Comparison of ENCODE assay signal across 11 cellular contexts in genomic region chr2:28137221-28137620, GRCh38.
DNase-seq lines count a peak whose midpoint lies in the region; ATAC-seq and TF ChIP-seq lines count a peak whose summit lies in the region.
"Had no signal": no experiment of that assay in that cellular context is flagged by ENCODE, and none has a peak within 500 bp of the region (broad histone marks: within the 10 kb centered on the region; RNA-seq: fewer than 3 reads in every experiment).

No MANE protein-coding gene starts in this region.

- no peak for TF ChIP-seq CTCF in fibroblast of the aortic adventitia (IDR thresholded peaks at IDR 0.05; ENCODE audit: insufficient read depth, low read length)

- H3K4me1 ChIP-seq in SJCRH30: peaks cover 6% of the 10 kb centered on the region
- peaks cover 18% of the 10 kb centered on the region for H3K4me1 ChIP-seq in skeletal muscle satellite cell (ENCODE audit: control insufficient read depth, insufficient read depth, low read length)
- H3K4me1 ChIP-seq in mesendoderm (ENCODE audit: control insufficient read depth, low read depth, low read length): no peaks in the 10 kb centered on the region

- no peak overlapping the region for H3K4me3 ChIP-seq in SJCRH30
- H3K4me3 ChIP-seq in fibroblast of the aortic adventitia (ENCODE audit: low read depth, low read length): no peak overlapping the region
- no peak overlapping the region for H3K4me3 ChIP-seq in skeletal muscle satellite cell (ENCODE audit: low read length)
- H3K4me3 ChIP-seq in mesendoderm (ENCODE audit: low read length): no peak overlapping the region
- H3K4me3 ChIP-seq: upper lobe of left lung had no signal

- H3K18ac ChIP-seq in mesendoderm (ENCODE audit: low read length): no peak overlapping the region

- DNase-seq in GM03348 (ENCODE audit: low spot score): peak; percentile 78
- DNase-seq in SJCRH30: peak; percentile 49 to 68
- DNase-seq in fibroblast of the aortic adventitia (ENCODE audit: low read depth): peak; percentile 92
- no peak for DNase-seq in cortex of kidney (lab: John Stamatoyannopoulos, UW)
- DNase-seq in mesendoderm: no peak
- DNase-seq: activated CD4-positive, alpha-beta memory T cell treated with anti-CD3 and anti-CD28 coated beads, Interleukin-2, amount 10 ng/mL, durations not matched to agents 7 days and 5 days; OCI-M1 had no signal

- H3K9me3 ChIP-seq in SJCRH30 (replicated peaks) (no peaks in the 10 kb centered on the region), skeletal muscle satellite cell (replicated peaks; ENCODE audit: low read length) (no peaks in the 10 kb centered on the region)
- H3K9me3 ChIP-seq: upper lobe of left lung had no signal

- H3K27me3 ChIP-seq in SJCRH30 (no peaks in the 10 kb centered on the region), skeletal muscle satellite cell (ENCODE audit: control insufficient read depth, insufficient read depth, low read length) (no peaks in the 10 kb centered on the region), mesendoderm (ENCODE audit: insufficient read depth, low read length, poor library complexity) (no peaks in the 10 kb centered on the region)
- H3K27me3 ChIP-seq: upper lobe of left lung had no signal

- H3K4me2 ChIP-seq in skeletal muscle satellite cell (ENCODE audit: low read length) (peak overlapping the region; percentile 34), mesendoderm (ENCODE audit: low read length) (no peak overlapping the region)

- ATAC-seq in HG02759 (IDR thresholded peaks at IDR 0.05; ENCODE audit: unreplicated experiment) (no peak), GM18519 (IDR thresholded peaks at IDR 0.05; ENCODE audit: low FRiP score, unreplicated experiment) (no peak)

- H3K79me2 ChIP-seq in mesendoderm (ENCODE audit: control insufficient read depth, insufficient read depth, low read length): no peaks in the 10 kb centered on the region

- no peak overlapping the region for H4K5ac ChIP-seq in mesendoderm (ENCODE audit: low read length)

- H3K56ac ChIP-seq in mesendoderm (ENCODE audit: low read length): no peak overlapping the region

- no peaks in the 10 kb centered on the region for H3K79me1 ChIP-seq in mesendoderm (ENCODE audit: low read length)

- no peak overlapping the region for H4K8ac ChIP-seq in mesendoderm (ENCODE audit: low read depth, low read length)

- no peak overlapping the region for H2AK5ac ChIP-seq in mesendoderm (ENCODE audit: low read length)

- no peak overlapping the region for H2BK5ac ChIP-seq in mesendoderm (ENCODE audit: low read length)

- H3K9ac ChIP-seq in skeletal muscle satellite cell (ENCODE audit: low read depth, low read length): peak overlapping the region; percentile 54
- H3K9ac ChIP-seq in mesendoderm (ENCODE audit: low read length): no peak overlapping the region

- H3K27ac ChIP-seq in SJCRH30 (no peak overlapping the region), mesendoderm (ENCODE audit: low read depth, low read length) (no peak overlapping the region)
- H3K27ac ChIP-seq: upper lobe of left lung had no signal

- H3K36me3 ChIP-seq in SJCRH30 (no peaks in the 10 kb centered on the region), skeletal muscle satellite cell (ENCODE audit: insufficient read depth, low read length) (peaks cover 4% of the 10 kb centered on the region), mesendoderm (ENCODE audit: control insufficient read depth, insufficient read depth, low read length) (no peaks in the 10 kb centered on the region)
- H3K36me3 ChIP-seq: upper lobe of left lung had no signal

- no peak overlapping the region for H2BK15ac ChIP-seq in mesendoderm (replicated peaks; ENCODE audit: low read depth)

- H3K23ac ChIP-seq in mesendoderm (ENCODE audit: low read length): no peak overlapping the region

- no CpG with 5 or more reads among the region's 2 CpGs for WGBS in mesendoderm (ENCODE audit: extremely low coverage, insufficient coverage, low lambda C conversion rate)

- no peak overlapping the region for H2BK120ac ChIP-seq in mesendoderm (ENCODE audit: low read depth, low read length)

- no peak overlapping the region for H3K4ac ChIP-seq in mesendoderm (ENCODE audit: low read depth, low read length)

Comparison
In these comparisons a context has a peak if more than half of its experiments do, and no peak if none do; other contexts are left out.
1. DNase-seq: peak in GM03348 (single experiment), SJCRH30 (2 of 2) and fibroblast of the aortic adventitia (single experiment); none in cortex of kidney (single experiment) and mesendoderm (single experiment).